9 cellular contexts compared by ENCODE assay signal in genomic region chr5:132753135-132753987, GRCh38. TPM values are rescaled to one million over a fixed set of nuclear protein-coding genes. Genes with fewer than 3 reads are reported as not detected.
DNase-seq lines count a peak whose midpoint lies in the region; ATAC-seq, FAIRE-seq and TF ChIP-seq lines count a peak whose summit lies in the region.
"Had no signal": no experiment of that assay in that cellular context is flagged by ENCODE, and none has a peak within 500 bp of the region (broad histone marks: within the 10 kb centered on the region; RNA-seq: fewer than 3 reads in every experiment).

No MANE protein-coding gene starts in this region.

- WGBS in GM12878 (ENCODE audit: insufficient coverage, insufficient replicate concordance, low lambda C conversion rate, missing lambda C conversion rate): 94% methylated on average over 2 of the region's 2 CpGs

- no peaks in the 10 kb centered on the region for H3K79me2 ChIP-seq in DND-41 (ENCODE audit: insufficient read depth, low read length)
- H3K79me2 ChIP-seq in GM12878 (ENCODE audit: control insufficient read depth, insufficient read depth, low read length): no peaks in the 10 kb centered on the region; the same call in 1 of the 2 replicates

- CTCF ChIA-PET in GM12878 (lab: Yijun Ruan, JAX): interaction anchor here (0.9 to 7.4 kb wide), 19 partner anchors 10 to 367 kb away, joined by 3 to 136 read pairs (median 6); partner anchors contain the start of genes IL4 and KIF3A

- H3K9me3 ChIP-seq in DND-41 (ENCODE audit: insufficient read depth, low read length, severe bottlenecking) (no peaks in the 10 kb centered on the region), GM12878 (replicated peaks; ENCODE audit: control insufficient read depth, insufficient read depth, low read length) (no peaks in the 10 kb centered on the region), mucosa of descending colon (no peaks in the 10 kb centered on the region)

- H3K9ac ChIP-seq in DND-41 (ENCODE audit: low read depth, low read length): no peak overlapping the region
- H3K9ac ChIP-seq in GM12878 (ENCODE audit: control insufficient read depth, insufficient read depth, low read length): no peak overlapping the region

- intact Hi-C loops in GM12878 (cut with micrococcal nuclease; ENCODE audit: unreplicated experiment): loop anchor here (5.0 kb wide), 2 partner anchors 91 to 226 kb away; no protein-coding TSS in a partner anchor
- intact Hi-C loops in mucosa of descending colon (cut with DNase I, micrococcal nuclease): no loop called here

- H3K4me3 ChIP-seq in DND-41 (ENCODE audit: low read depth in 1 of 2, low read length in 2 of 2) (no peak overlapping the region), GM12878 (no peak overlapping the region), mucosa of descending colon (no peak overlapping the region)

- no TSS peak for BruUV-seq in GM12878 (replicated peaks; lab: Mats Ljungman, UMichigan)

- no peaks in the 10 kb centered on the region for H3K4me1 ChIP-seq in DND-41 (ENCODE audit: insufficient read depth, low read length)
- peaks cover 25% of the 10 kb centered on the region for H3K4me1 ChIP-seq in GM12878 (ENCODE audit: control insufficient read depth, insufficient read depth, low read length)
- H3K4me1 ChIP-seq in mucosa of descending colon (ENCODE audit: low read depth): no peaks in the 10 kb centered on the region

- H3K27ac ChIP-seq in DND-41 (ENCODE audit: low read length) (no peak overlapping the region), GM12878 (ENCODE audit: control insufficient read depth, insufficient read depth) (no peak overlapping the region)
- H3K27ac ChIP-seq: epithelial cell of prostate had no signal

- POLR2A ChIA-PET in GM12878 (lab: Charles Lee): interaction anchor here (0.6 to 9.6 kb wide), 8 partner anchors 15 to 887 kb away, joined by 3 to 56 read pairs (median 4); partner anchors contain the start of genes KIF3A and SEPTIN8

- SMC1A ChIA-PET in GM12878 (lab: Charles Lee; ENCODE audit: uncharacterized antibody, unreplicated experiment): interaction anchor here (0.9 to 11.1 kb wide), 13 partner anchors 10 to 247 kb away, joined by 4 to 129 read pairs (median 8); partner anchors contain the start of genes IL13, IL4, KIF3A and SEPTIN8

- peaks cover 7% of the 10 kb centered on the region; the same call in 1 of the 2 replicates for H3K36me3 ChIP-seq in DND-41 (ENCODE audit: insufficient read depth, low read length)
- no peaks in the 10 kb centered on the region; a peak in 1 of 4 replicates for H3K36me3 ChIP-seq in GM12878 (ENCODE audit: control insufficient read depth in 2 of 2, insufficient read depth in 2 of 2, low read length in 1 of 2)
- H3K36me3 ChIP-seq in mucosa of descending colon (ENCODE audit: low read depth): no peaks in the 10 kb centered on the region

- no peak for FAIRE-seq in GM12878 (lab: Jason Lieb, UNC)

- no peaks in the 10 kb centered on the region for H3K27me3 ChIP-seq in DND-41 (ENCODE audit: insufficient read depth, low read length, poor library complexity)
- no peaks in the 10 kb centered on the region for H3K27me3 ChIP-seq in GM12878 (replicated peaks in 1 of 2; ENCODE audit: control insufficient read depth in 2 of 2, insufficient read depth in 2 of 2, low read length in 1 of 2)

- TF ChIP-seq EP300 in GM12878 (IDR thresholded peaks at IDR 0.05; ENCODE audit: borderline replicate concordance in 1 of 2, control insufficient read depth in 1 of 2, low read depth in 2 of 2, low read length in 2 of 2): no peak

- TF ChIP-seq POLR2A in GM12878 (IDR thresholded peaks at IDR 0.05; ENCODE audit: low read depth, low read length): no peak

- H3K4me2 ChIP-seq in DND-41 (ENCODE audit: insufficient read depth, low read length): no peak overlapping the region
- H3K4me2 ChIP-seq in GM12878 (ENCODE audit: control insufficient read depth, insufficient read depth): no peak overlapping the region

- ATAC-seq in DND-41 (ENCODE audit: insufficient read depth, low read depth) (peak; percentile 96), GM12878 (peak; percentile 42), mucosa of descending colon (peak; percentile 50), GM19452 (IDR thresholded peaks at IDR 0.05; ENCODE audit: unreplicated experiment) (no peak), HG02623 (IDR thresholded peaks at IDR 0.05; ENCODE audit: unreplicated experiment) (no peak)

- no peak overlapping the region for H2AFZ ChIP-seq in DND-41 (ENCODE audit: low read depth, low read length)
- no peak overlapping the region for H2AFZ ChIP-seq in GM12878 (ENCODE audit: control insufficient read depth, low read depth, low read length)

- TF ChIP-seq CTCF in DND-41 (IDR thresholded peaks at IDR 0.05; ENCODE audit: borderline replicate concordance, extremely low read depth, low read length, poor library complexity, severe bottlenecking) (peak; percentile 41), GM12878 (IDR thresholded peaks at IDR 0.05 in 2 of 3, conservative IDR thresholded peaks at IDR 0.05 in 1 of 3; ENCODE audit: control insufficient read depth in 2 of 3, extremely low read depth in 1 of 3, insufficient read depth in 1 of 3, low read depth in 3 of 3, low read length in 3 of 3) (peak; percentile 6 to 44 (median 15); a peak in 3 of 6 replicates), mucosa of descending colon (IDR thresholded peaks at IDR 0.05) (no peak)

- TF ChIP-seq RAD21 in GM12878 (IDR thresholded peaks at IDR 0.05; ENCODE audit: insufficient read depth, low read depth, low read length): peak; percentile 27; the same call in 1 of the 2 replicates

- H4K20me1 ChIP-seq in DND-41 (ENCODE audit: insufficient read depth, low read length) (no peaks in the 10 kb centered on the region), GM12878 (ENCODE audit: control insufficient read depth, insufficient read depth) (no peaks in the 10 kb centered on the region)

- peak; percentile 67 for DNase-seq in DND-41
- DNase-seq in KBM-7: peak; percentile 19
- DNase-seq in GM12878 (ENCODE audit: low read depth, low spot score): no peak
- peak in 1 of 3 donors; percentile 20 for DNase-seq in mucosa of descending colon
- no peak for DNase-seq in AML-193 (lab: John Stamatoyannopoulos, UW)
- no peak for DNase-seq in NCI-H187 treated with DMSO at 0.1 percent for 48 hours (lab: John Stamatoyannopoulos, UW)

- RAD21 ChIA-PET in GM12878 (lab: Charles Lee; ENCODE audit: unreplicated experiment): interaction anchor here (1.1 to 10.5 kb wide), 17 partner anchors 18 to 252 kb away, joined by 3 to 127 read pairs (median 5); partner anchors contain the start of gene SOWAHA

- in situ Hi-C loops in KBM-7 (cut with MboI; ENCODE audit: low pct_unique_long_range_greater_than_20kb, low sequenced_read_pairs): no loop called here
- in situ Hi-C loops in GM12878 (cut with MboI): no loop called here

RNA-seq across cellular contexts. Expression of gene CCNI2, which starts 6.1 kb away (rescaled TPM):
- 49.3 and 50.2 TPM in 2 replicates for total RNA-seq in GM12878 (2013; cell fraction: nucleolus; rRNA removed)
- total RNA-seq in GM12878 (2014; rRNA removed): 3.4 and 4.4 TPM in 2 replicates
- total RNA-seq in GM12878 (2014; rRNA removed; fragmentation: Illumina TruSeq; extraction: Trizol): 2.2 and 3.1 TPM in 2 replicates
- 3.4 and 4.8 TPM in 2 replicates for total RNA-seq in GM12878 (2021)
- 7.3 TPM for polyA plus RNA-seq in GM12878 (2011; ENCODE audit: low read depth)
- 1.8 and 2.2 TPM in 2 replicates for polyA plus RNA-seq in GM12878 (2011; rRNA removed)
- 1.3 and 1.4 TPM in 2 replicates for polyA plus RNA-seq in GM12878 (2011; cell fraction: cytosol; rRNA removed)
- 5.0 and 10.1 TPM in 2 replicates for polyA plus RNA-seq in GM12878 (2011; cell fraction: nucleus; rRNA removed)
- 5.1 and 11.5 TPM in 2 replicates for polyA plus RNA-seq in GM12878 (2012)
- 0.97 and 2.9 TPM in 2 replicates for polyA plus RNA-seq in GM12878 (2014; fragmentation: Illumina TruSeq; extraction: Trizol)
- polyA plus RNA-seq in GM12878 (2014; fragmentation: Nextera tagmentation; extraction: Ambion mirVana): 1 to 10 TPM; 3.1 to 8.0 TPM
- polyA plus RNA-seq in GM12878 (2014; rRNA removed): 2.9 and 4.6 TPM in 2 replicates
- 1 to 10 TPM; 2.7 to 3.6 TPM for polyA plus RNA-seq in GM12878 (2016; fragmentation: Nextera tagmentation; extraction: Ambion mirVana)
- 1.8 and 3.7 TPM in 2 replicates for polyA minus RNA-seq in GM12878 (2011; rRNA and poly(A)+ RNA removed)
- polyA minus RNA-seq in GM12878 (2011; cell fraction: cytosol; rRNA and poly(A)+ RNA removed): 0.67 TPM in 1 of 2 replicates, not detected in the other
- 5.2 and 7.3 TPM in 2 replicates for polyA minus RNA-seq in GM12878 (2011; cell fraction: nucleus; rRNA and poly(A)+ RNA removed)
- 10 to 100 TPM in 2 of 3 donors, 1 to 10 TPM in 1; 7.1 to 12.3 (median 12.0) TPM for total RNA-seq in mucosa of descending colon

RNA-seq across cellular contexts. Expression of gene KIF3A, which starts 16.0 kb away (rescaled TPM):
- total RNA-seq in GM12878 (2013; cell fraction: nucleolus; rRNA removed): 119 and 135 TPM in 2 replicates
- total RNA-seq in GM12878 (2014; rRNA removed): 3.8 and 4.6 TPM in 2 replicates
- total RNA-seq in GM12878 (2014; rRNA removed; fragmentation: Illumina TruSeq; extraction: Trizol): 12.3 and 14.9 TPM in 2 replicates
- total RNA-seq in GM12878 (2021): 8.7 and 9.3 TPM in 2 replicates
- 6.0 TPM for polyA plus RNA-seq in GM12878 (2011; ENCODE audit: low read depth)
- 36.5 and 65.9 TPM in 2 replicates for polyA plus RNA-seq in GM12878 (2011; rRNA removed)
- 7.9 and 8.7 TPM in 2 replicates for polyA plus RNA-seq in GM12878 (2011; cell fraction: cytosol; rRNA removed)
- polyA plus RNA-seq in GM12878 (2011; cell fraction: nucleus; rRNA removed): 26.7 and 28.1 TPM in 2 replicates
- polyA plus RNA-seq in GM12878 (2012): 6.3 and 8.3 TPM in 2 replicates
- polyA plus RNA-seq in GM12878 (2014; fragmentation: Illumina TruSeq; extraction: Trizol): 10.7 and 14.1 TPM in 2 replicates
- 1 to 10 TPM; 2.7 to 3.0 TPM for polyA plus RNA-seq in GM12878 (2014; fragmentation: Nextera tagmentation; extraction: Ambion mirVana)
- 4.7 and 6.7 TPM in 2 replicates for polyA plus RNA-seq in GM12878 (2014; rRNA removed)
- polyA plus RNA-seq in GM12878 (2016; fragmentation: Nextera tagmentation; extraction: Ambion mirVana): 10 to 100 TPM; 11.5 to 12.1 TPM
- polyA minus RNA-seq in GM12878 (2011; rRNA and poly(A)+ RNA removed): 17.3 and 27.5 TPM in 2 replicates
- 9.1 and 10.0 TPM in 2 replicates for polyA minus RNA-seq in GM12878 (2011; cell fraction: cytosol; rRNA and poly(A)+ RNA removed)
- 15.4 and 18.8 TPM in 2 replicates for polyA minus RNA-seq in GM12878 (2011; cell fraction: nucleus; rRNA and poly(A)+ RNA removed)
- total RNA-seq in mucosa of descending colon: 10 to 100 TPM in 1 of 3 donors, 1 to 10 TPM in 2; 3.2 to 11.0 (median 3.8) TPM

RNA-seq across cellular contexts. Expression of gene SEPTIN8, which starts 23.7 kb away (rescaled TPM):
- 67.8 and 78.8 TPM in 2 replicates for total RNA-seq in GM12878 (2013; cell fraction: nucleolus; rRNA removed)
- total RNA-seq in GM12878 (2014; rRNA removed) (31.0 and 35.7 TPM in 2 replicates), GM12878 (2014; rRNA removed; fragmentation: Illumina TruSeq; extraction: Trizol) (26.5 and 27.8 TPM in 2 replicates), GM12878 (2021) (39.0 and 42.0 TPM in 2 replicates), mucosa of descending colon (10 to 100 TPM; 49.9 to 64.7 (median 61.1) TPM)
- polyA plus RNA-seq in GM12878 (2011; ENCODE audit: low read depth): 15.1 TPM
- polyA plus RNA-seq in GM12878 (2011; rRNA removed) (82.7 and 96.1 TPM in 2 replicates), GM12878 (2014; fragmentation: Illumina TruSeq; extraction: Trizol) (40.2 and 40.7 TPM in 2 replicates), GM12878 (2014; fragmentation: Nextera tagmentation; extraction: Ambion mirVana) (1 to 10 TPM; 6.1 to 7.6 TPM), GM12878 (2014; rRNA removed) (33.2 and 34.7 TPM in 2 replicates), GM12878 (2016; fragmentation: Nextera tagmentation; extraction: Ambion mirVana) (10 to 100 TPM; 21.8 to 21.9 TPM)
- polyA plus RNA-seq in GM12878 (2011; cell fraction: cytosol; rRNA removed): 74.2 and 76.3 TPM in 2 replicates
- polyA plus RNA-seq in GM12878 (2011; cell fraction: nucleus; rRNA removed): 197 and 245 TPM in 2 replicates
- 21.8 and 26.7 TPM in 2 replicates for polyA plus RNA-seq in GM12878 (2012)
- polyA minus RNA-seq in GM12878 (2011; rRNA and poly(A)+ RNA removed): 59.2 and 75.0 TPM in 2 replicates
- 23.0 and 24.1 TPM in 2 replicates for polyA minus RNA-seq in GM12878 (2011; cell fraction: cytosol; rRNA and poly(A)+ RNA removed)
- 45.3 and 49.8 TPM in 2 replicates for polyA minus RNA-seq in GM12878 (2011; cell fraction: nucleus; rRNA and poly(A)+ RNA removed)

RNA-seq across cellular contexts. Expression of gene SOWAHA, which starts 59.7 kb away (rescaled TPM):
- total RNA-seq in GM12878 (2013; cell fraction: nucleolus; rRNA removed): 0.22 and 0.35 TPM in 2 replicates
- total RNA-seq in GM12878 (2014; rRNA removed): 0.05 TPM in 1 of 2 replicates, not detected in the other
- 0.04 TPM in 1 of 2 replicates, not detected in the other for total RNA-seq in GM12878 (2014; rRNA removed; fragmentation: Illumina TruSeq; extraction: Trizol)
- 0.10 TPM in 1 of 2 replicates, not detected in the other for total RNA-seq in GM12878 (2021)
- polyA plus RNA-seq in GM12878 (2011; ENCODE audit: low read depth): not detected
- 0.37 TPM in 2 replicates for polyA plus RNA-seq in GM12878 (2011; rRNA removed)
- 0.33 and 0.48 TPM in 2 replicates for polyA plus RNA-seq in GM12878 (2011; cell fraction: cytosol; rRNA removed)
- 0.34 and 0.63 TPM in 2 replicates for polyA plus RNA-seq in GM12878 (2011; cell fraction: nucleus; rRNA removed)
- polyA plus RNA-seq in GM12878 (2012): 0.04 and 0.13 TPM in 2 replicates
- 0.04 and 0.10 TPM in 2 replicates for polyA plus RNA-seq in GM12878 (2014; fragmentation: Illumina TruSeq; extraction: Trizol)
- polyA plus RNA-seq in GM12878 (2014; fragmentation: Nextera tagmentation; extraction: Ambion mirVana): under 1 TPM in 1 of 2 experiments, not detected in 1; 0.02 TPM
- 0.05 TPM in 1 of 2 replicates, not detected in the other for polyA plus RNA-seq in GM12878 (2014; rRNA removed)
- not detected for polyA plus RNA-seq in GM12878 (2016; fragmentation: Nextera tagmentation; extraction: Ambion mirVana)
- 0.07 and 0.21 TPM in 2 replicates for polyA minus RNA-seq in GM12878 (2011; rRNA and poly(A)+ RNA removed)
- not detected in 2 replicates for polyA minus RNA-seq in GM12878 (2011; cell fraction: cytosol; rRNA and poly(A)+ RNA removed)
- 0.19 and 0.36 TPM in 2 replicates for polyA minus RNA-seq in GM12878 (2011; cell fraction: nucleus; rRNA and poly(A)+ RNA removed)
- 10 to 100 TPM; 11.6 to 44.5 (median 24.3) TPM for total RNA-seq in mucosa of descending colon

Comparison
In these comparisons a context has a peak if more than half of its experiments do, and no peak if none do; other contexts are left out.
1. ATAC-seq: peak in DND-41 (single experiment), GM12878 (single experiment) and mucosa of descending colon (single experiment); none in GM19452 (single experiment) and HG02623 (single experiment).
2. DNase-seq: peak in DND-41 (single experiment) and KBM-7 (single experiment); none in GM12878 (single experiment), AML-193 (0 of 2) and NCI-H187 treated with DMSO at 0.1 percent for 48 hours (single experiment).